Comparison of ENCODE assay signal across 9 cellular contexts in genomic region chr10:101030492-101031127, GRCh38. TPM values are rescaled to one million over a fixed set of nuclear protein-coding genes. Genes with fewer than 3 reads are reported as not detected.
DNase-seq lines count a peak whose midpoint lies in the region; ATAC-seq, FAIRE-seq and TF ChIP-seq lines count a peak whose summit lies in the region.
"Had no signal": no experiment of that assay in that cellular context is flagged by ENCODE, and none has a peak within 500 bp of the region (broad histone marks: within the 10 kb centered on the region; RNA-seq: fewer than 3 reads in every experiment).

No MANE protein-coding gene starts in this region.

- TF ChIP-seq CTCF in astrocyte (IDR thresholded peaks at IDR 0.05; ENCODE audit: insufficient read depth, low read depth, low read length), result no peak
- no peak for TF ChIP-seq CTCF in liver (IDR thresholded peaks at IDR 0.05; ENCODE audit: low read depth, low read length, missing input control)
- no peak for TF ChIP-seq CTCF in tibial artery (IDR thresholded peaks at IDR 0.05)

- peak overlapping the region; percentile 96 for H3K9ac ChIP-seq in astrocyte (ENCODE audit: low read length)
- no peak overlapping the region for H3K9ac ChIP-seq in liver (ENCODE audit: low read depth in 1 of 2, low read length in 2 of 2)

- H3K4me3 Mint-ChIP-seq in activated T-cell treated with anti-CD3 and anti-CD28 coated beads, Interleukin-2, amount 50 U/mL, for 72 hours, result peak overlapping the region; percentile 84 to 91
- H3K4me3 Mint-ChIP-seq in astrocyte (ENCODE audit: unreplicated experiment), result peak overlapping the region; percentile 88

- no peaks in the 10 kb centered on the region for H3K27me3 ChIP-seq in astrocyte (ENCODE audit: insufficient read depth, low read length)
- no peaks in the 10 kb centered on the region for H3K27me3 ChIP-seq in liver (ENCODE audit: control insufficient read depth in 4 of 4, insufficient read depth in 4 of 4, low read length in 3 of 4)
- H3K27me3 ChIP-seq in tibial artery, result peaks cover 0 to 8% of the 10 kb centered on the region in 2 donors

- DNase-seq in activated T-cell treated with anti-CD3 and anti-CD28 coated beads, Interleukin-2, amount 50 U/mL, for 72 hours, result no peak
- DNase-seq in activated T-cell treated with anti-CD3 and anti-CD28 coated beads, Interleukin-2, amount 50 U/mL, for 1 hour, result no peak
- DNase-seq in astrocyte (ENCODE audit: low read depth) (no peak), tibial artery (no peak), CD1c-positive myeloid dendritic cell (ENCODE audit: extremely low spot score) (no peak)
- DNase-seq: NCI-H1417 treated with DMSO at 0.1 percent for 48 hours had no signal

- no peak for TF ChIP-seq RAD21 in liver (IDR thresholded peaks at IDR 0.05)

- H3K4me3 ChIP-seq in astrocyte (ENCODE audit: insufficient read depth, low read depth, low read length) (peak overlapping the region; percentile 86), liver (ENCODE audit: low read depth in 1 of 3, low read length in 3 of 3) (peak overlapping the region in 2 of 3 donors; percentile 67 to 83), tibial artery (peak overlapping the region; percentile 69 to 88)

- H3K9me3 ChIP-seq in astrocyte (ENCODE audit: insufficient read depth, low read depth, low read length) (no peaks in the 10 kb centered on the region), liver (ENCODE audit: control insufficient read depth in 4 of 4, low read length in 3 of 4) (no peaks in the 10 kb centered on the region), tibial artery (no peaks in the 10 kb centered on the region)

- H3K4me1 ChIP-seq in astrocyte (ENCODE audit: insufficient read depth, low read length) (peaks cover 25% of the 10 kb centered on the region), liver (ENCODE audit: control insufficient read depth in 4 of 4, insufficient read depth in 4 of 4, low read length in 3 of 4) (peaks cover 4 to 24% (median 18%) of the 10 kb centered on the region in 4 donors), tibial artery (peaks cover 0 to 36% (median 22%) of the 10 kb centered on the region in 4 donors)

- no peak overlapping the region for H3K27ac Mint-ChIP-seq in activated T-cell treated with anti-CD3 and anti-CD28 coated beads, Interleukin-2, amount 50 U/mL, for 72 hours
- no peak overlapping the region for H3K27ac Mint-ChIP-seq in astrocyte (ENCODE audit: unreplicated experiment)

- intact Hi-C loops in tibial artery (cut with DNase I; ENCODE audit: low total_unique reads), result loop anchor here (5.0 kb wide), 2 partner anchors 37 to 43 kb away; partner anchors contain the start of genes MRPL43 and TWNK

- 17% methylated on average over 25 of the region's 25 CpGs for WGBS in liver

- H3K36me3 Mint-ChIP-seq in activated T-cell treated with anti-CD3 and anti-CD28 coated beads, Interleukin-2, amount 50 U/mL, for 72 hours (ENCODE audit: insufficient read depth in 2 of 2), result no peaks in the 10 kb centered on the region
- H3K36me3 Mint-ChIP-seq in astrocyte (ENCODE audit: low read depth, unreplicated experiment), result peaks cover 5% of the 10 kb centered on the region

- H3K9me3 Mint-ChIP-seq in activated T-cell treated with anti-CD3 and anti-CD28 coated beads, Interleukin-2, amount 50 U/mL, for 72 hours, result no peaks in the 10 kb centered on the region
- no peaks in the 10 kb centered on the region for H3K9me3 Mint-ChIP-seq in astrocyte (ENCODE audit: unreplicated experiment)

- peaks cover 28% of the 10 kb centered on the region for H4K20me1 ChIP-seq in astrocyte (ENCODE audit: insufficient read depth, low read length)

- no peak for FAIRE-seq in astrocyte (lab: Jason Lieb, UNC)

- peak overlapping the region; percentile 94 for H2AFZ ChIP-seq in astrocyte (ENCODE audit: low read depth, low read length)

- no peak overlapping the region for H3K27ac ChIP-seq in astrocyte (ENCODE audit: low read depth, low read length)
- no peak overlapping the region for H3K27ac ChIP-seq in liver (ENCODE audit: low read depth in 1 of 2, low read length in 2 of 2)
- peak overlapping the region; percentile 99 for H3K27ac ChIP-seq in tibial artery

- peak overlapping the region; percentile 98 for H3K4me2 ChIP-seq in astrocyte (ENCODE audit: low read length)

- H3K36me3 ChIP-seq in astrocyte (ENCODE audit: insufficient read depth, low read length) (peaks cover 8% of the 10 kb centered on the region), liver (ENCODE audit: control insufficient read depth in 4 of 4, insufficient read depth in 3 of 4, low read depth in 1 of 4, low read length in 3 of 4) (peaks cover 0 to 3% (median 0%) of the 10 kb centered on the region in 4 donors), tibial artery (peaks cover 9 to 13% (median 13%) of the 10 kb centered on the region in 3 donors)

- H3K27me3 Mint-ChIP-seq in activated T-cell treated with anti-CD3 and anti-CD28 coated beads, Interleukin-2, amount 50 U/mL, for 72 hours (ENCODE audit: low read depth), result peaks cover 7% of the 10 kb centered on the region
- peaks cover 2% of the 10 kb centered on the region for H3K27me3 Mint-ChIP-seq in astrocyte (ENCODE audit: low read depth, unreplicated experiment)

- ATAC-seq in activated T-cell treated with anti-CD3 and anti-CD28 coated beads, Interleukin-2, amount 50 U/mL, for 72 hours (replicated peaks in 1 of 2), result no peak
- ATAC-seq in GM19467 (IDR thresholded peaks at IDR 0.05; ENCODE audit: unreplicated experiment) (no peak), GM21367 (IDR thresholded peaks at IDR 0.05; ENCODE audit: unreplicated experiment) (no peak)

- peaks cover 27% of the 10 kb centered on the region for H3K79me2 ChIP-seq in astrocyte (ENCODE audit: insufficient read depth, low read length)

- H3K4me1 Mint-ChIP-seq in activated T-cell treated with anti-CD3 and anti-CD28 coated beads, Interleukin-2, amount 50 U/mL, for 72 hours (ENCODE audit: low read depth), result peaks cover 18% of the 10 kb centered on the region
- H3K4me1 Mint-ChIP-seq in astrocyte (ENCODE audit: low read depth, unreplicated experiment), result peaks cover 16% of the 10 kb centered on the region

TF ChIP-seq in liver, 16 proteins besides CTCF, POLR2A, EP300 and RAD21 (continues in another document):
- TF ChIP-seq SP1 (IDR thresholded peaks at IDR 0.05) (no peak), RXRA (IDR thresholded peaks at IDR 0.05) (no peak), HNF4A (conservative IDR thresholded peaks at IDR 0.05) (no peak), JUND (IDR thresholded peaks at IDR 0.05) (no peak), GABPA (IDR thresholded peaks at IDR 0.05 in 1 of 2, conservative IDR thresholded peaks at IDR 0.05 in 1 of 2) (no peak)
- TF ChIP-seq, protein P1, sequence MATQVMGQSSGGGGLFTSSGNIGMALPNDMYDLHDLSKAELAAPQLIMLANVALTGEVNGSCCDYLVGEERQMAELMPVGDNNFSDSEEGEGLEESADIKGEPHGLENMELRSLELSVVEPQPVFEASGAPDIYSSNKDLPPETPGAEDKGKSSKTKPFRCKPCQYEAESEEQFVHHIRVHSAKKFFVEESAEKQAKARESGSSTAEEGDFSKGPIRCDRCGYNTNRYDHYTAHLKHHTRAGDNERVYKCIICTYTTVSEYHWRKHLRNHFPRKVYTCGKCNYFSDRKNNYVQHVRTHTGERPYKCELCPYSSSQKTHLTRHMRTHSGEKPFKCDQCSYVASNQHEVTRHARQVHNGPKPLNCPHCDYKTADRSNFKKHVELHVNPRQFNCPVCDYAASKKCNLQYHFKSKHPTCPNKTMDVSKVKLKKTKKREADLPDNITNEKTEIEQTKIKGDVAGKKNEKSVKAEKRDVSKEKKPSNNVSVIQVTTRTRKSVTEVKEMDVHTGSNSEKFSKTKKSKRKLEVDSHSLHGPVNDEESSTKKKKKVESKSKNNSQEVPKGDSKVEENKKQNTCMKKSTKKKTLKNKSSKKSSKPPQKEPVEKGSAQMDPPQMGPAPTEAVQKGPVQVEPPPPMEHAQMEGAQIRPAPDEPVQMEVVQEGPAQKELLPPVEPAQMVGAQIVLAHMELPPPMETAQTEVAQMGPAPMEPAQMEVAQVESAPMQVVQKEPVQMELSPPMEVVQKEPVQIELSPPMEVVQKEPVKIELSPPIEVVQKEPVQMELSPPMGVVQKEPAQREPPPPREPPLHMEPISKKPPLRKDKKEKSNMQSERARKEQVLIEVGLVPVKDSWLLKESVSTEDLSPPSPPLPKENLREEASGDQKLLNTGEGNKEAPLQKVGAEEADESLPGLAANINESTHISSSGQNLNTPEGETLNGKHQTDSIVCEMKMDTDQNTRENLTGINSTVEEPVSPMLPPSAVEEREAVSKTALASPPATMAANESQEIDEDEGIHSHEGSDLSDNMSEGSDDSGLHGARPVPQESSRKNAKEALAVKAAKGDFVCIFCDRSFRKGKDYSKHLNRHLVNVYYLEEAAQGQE (IDR thresholded peaks at IDR 0.05), result no peak

RNA-seq across cellular contexts. Expression of gene PDZD7, which starts 0.3 kb away (rescaled TPM):
- under 1 TPM; 0.12 to 0.44 TPM for total RNA-seq in activated T-cell treated with anti-CD3 and anti-CD28 coated beads, Interleukin-2, amount 50 U/mL, for 72 hours
- total RNA-seq in astrocyte (2.2 and 4.5 TPM in 2 replicates), liver (under 1 TPM in 1 of 2 donors, not detected in 1; 0.09 TPM)
- polyA plus RNA-seq in liver, result under 1 TPM; 0.06 to 0.07 TPM

RNA-seq across cellular contexts. Expression of gene SFXN3, which starts 0.4 kb away (rescaled TPM):
- 10 to 100 TPM; 23.5 to 24.2 TPM for total RNA-seq in activated T-cell treated with anti-CD3 and anti-CD28 coated beads, Interleukin-2, amount 50 U/mL, for 72 hours
- 59.2 and 68.3 TPM in 2 replicates for total RNA-seq in astrocyte
- 10 to 100 TPM in 1 of 2 donors, 1 to 10 TPM in 1; 8.9 to 11.1 TPM for total RNA-seq in liver
- polyA plus RNA-seq in liver, result 1 to 10 TPM; 1.7 to 3.8 TPM

RNA-seq across cellular contexts. Expression of gene LZTS2, which starts 31.0 kb away (rescaled TPM):
- total RNA-seq in activated T-cell treated with anti-CD3 and anti-CD28 coated beads, Interleukin-2, amount 50 U/mL, for 72 hours, result 10 to 100 TPM; 12.0 to 14.1 TPM
- total RNA-seq in astrocyte, result 69.9 and 73.9 TPM in 2 replicates
- 10 to 100 TPM in 1 of 2 donors, 1 to 10 TPM in 1; 9.9 to 10.3 TPM for total RNA-seq in liver
- 1 to 10 TPM; 2.1 to 9.2 TPM for polyA plus RNA-seq in liver

RNA-seq across cellular contexts. Expression of gene KAZALD1, which starts 31.2 kb away (rescaled TPM):
- total RNA-seq in activated T-cell treated with anti-CD3 and anti-CD28 coated beads, Interleukin-2, amount 50 U/mL, for 72 hours, result under 1 TPM; 0.49 to 0.53 TPM
- total RNA-seq in astrocyte (8.1 and 9.6 TPM in 2 replicates), liver (1 to 10 TPM in 1 of 2 donors, under 1 TPM in 1; 0.92 to 1.2 TPM)
- polyA plus RNA-seq in liver, result under 1 TPM; 0.21 to 0.50 TPM

RNA-seq across cellular contexts. Expression of gene TWNK, which starts 43.3 kb away (rescaled TPM):
- total RNA-seq in activated T-cell treated with anti-CD3 and anti-CD28 coated beads, Interleukin-2, amount 50 U/mL, for 72 hours, result 10 to 100 TPM; 12.0 to 12.3 TPM
- total RNA-seq in astrocyte (12.9 TPM in 2 replicates), liver (1 to 10 TPM; 4.1 to 4.8 TPM)
- polyA plus RNA-seq in liver, result 1 to 10 TPM; 1.6 to 6.2 TPM

Comparison
In these comparisons a context has a peak if more than half of its experiments do, and no peak if none do; other contexts are left out.
1. H3K27ac ChIP-seq: peak in tibial artery (2 of 2); none in astrocyte (single experiment) and liver (0 of 2).
2. Peak in every context shown above with its lines, with median percentiles within 50 percentile points of each other: H3K4me3 ChIP-seq.